ENCODE assay signal across 9 cellular contexts in the genomic region with DNA sequence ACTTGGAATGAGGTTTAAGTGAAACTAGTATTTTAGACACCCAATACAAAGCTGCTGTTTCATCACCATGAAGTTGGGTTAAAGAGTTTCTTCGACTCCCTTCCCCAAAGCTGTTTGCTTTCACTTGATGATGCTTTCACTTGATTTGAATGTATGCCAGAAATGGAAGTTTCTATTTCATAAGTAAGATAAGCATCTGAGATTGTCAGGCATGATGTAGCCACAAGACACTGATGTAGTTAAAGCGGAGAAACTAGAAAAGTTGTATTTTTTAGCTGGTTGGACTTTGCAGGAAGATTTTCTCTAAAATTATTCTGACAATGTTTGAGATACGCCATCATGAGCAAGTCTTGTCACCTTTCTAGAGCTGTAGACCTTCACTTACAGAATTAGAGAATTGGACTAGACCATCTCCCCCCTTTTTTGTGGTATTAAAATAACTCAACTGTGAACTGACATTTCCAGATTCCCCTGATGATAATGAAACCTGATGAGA. TPM values are rescaled to one million over a fixed set of nuclear protein-coding genes. Genes with fewer than 3 reads are reported as not detected.
DNase-seq lines count a peak whose midpoint lies in the region; ATAC-seq, FAIRE-seq and TF ChIP-seq lines count a peak whose summit lies in the region.
"Had no signal": no experiment of that assay in that cellular context is flagged by ENCODE, and none has a peak within 500 bp of the region (broad histone marks: within the 10 kb centered on the region; RNA-seq: fewer than 3 reads in every experiment).

No MANE protein-coding gene starts in this region.

- H3K36me3 ChIP-seq in adipocyte (ENCODE audit: control insufficient read depth, insufficient read depth, low read length, severe bottlenecking) (no peaks in the 10 kb centered on the region), upper lobe of right lung (peaks cover 5% of the 10 kb centered on the region)

- DNase-seq in GM12891 (ENCODE audit: insufficient read length, low spot score): no peak
- peak; percentile 19 for DNase-seq in adipocyte (ENCODE audit: low read depth)
- DNase-seq in upper lobe of right lung: no peak
- no peak for DNase-seq in DMS114 treated with DMSO at 0.1 percent for 48 hours (lab: John Stamatoyannopoulos, UW; ENCODE audit: unreplicated experiment)
- no peak for DNase-seq in NCI-H526 treated with DMSO at 0.1 percent for 48 hours (lab: John Stamatoyannopoulos, UW)
- DNase-seq in NCI-H510A (lab: John Stamatoyannopoulos, UW): no peak

- H3K9me3 ChIP-seq in adipocyte (ENCODE audit: control insufficient read depth, low read length) (no peaks in the 10 kb centered on the region), upper lobe of right lung (no peaks in the 10 kb centered on the region)

- H3K4me1 ChIP-seq in adipocyte (ENCODE audit: control insufficient read depth, insufficient read depth, low read length): peaks cover 8% of the 10 kb centered on the region
- no peaks in the 10 kb centered on the region for H3K4me1 ChIP-seq in upper lobe of right lung

- intact Hi-C loops in upper lobe of right lung (cut with DNase I): no loop called here

- TF ChIP-seq POLR2A in GM12891 (IDR thresholded peaks at IDR 0.05; ENCODE audit: low read depth, low read length): no peak

- H3K4me3 ChIP-seq in adipocyte (ENCODE audit: low read length) (no peak overlapping the region), upper lobe of right lung (no peak overlapping the region)

- FAIRE-seq in GM12891 (lab: Jason Lieb, UNC): peak; percentile 78
- FAIRE-seq: G401.6 had no signal

- H3K9ac ChIP-seq in adipocyte (ENCODE audit: low read length): no peak overlapping the region

- no peak for TF ChIP-seq CTCF in upper lobe of right lung (IDR thresholded peaks at IDR 0.05)

- H3K27me3 ChIP-seq in adipocyte (replicated peaks; ENCODE audit: control insufficient read depth, insufficient read depth, low read length) (no peaks in the 10 kb centered on the region), upper lobe of right lung (no peaks in the 10 kb centered on the region)

- no peak overlapping the region for H3K27ac ChIP-seq in upper lobe of right lung

- peak; percentile 92 for ATAC-seq in GM19463 (IDR thresholded peaks at IDR 0.05; ENCODE audit: unreplicated experiment)
- peak; percentile 90 for ATAC-seq in HG03159 (IDR thresholded peaks at IDR 0.05; ENCODE audit: unreplicated experiment)
- ATAC-seq in upper lobe of right lung: no peak

TF ChIP-seq in GM12891, 5 proteins besides CTCF, POLR2A, EP300 and RAD21:
- no peak for TF ChIP-seq PAX5 (IDR thresholded peaks at IDR 0.05; ENCODE audit: insufficient read depth, low read length, severe bottlenecking)
- no peak for TF ChIP-seq POLR2AphosphoS5 (IDR thresholded peaks at IDR 0.05; ENCODE audit: low read depth, low read length)
- no peak for TF ChIP-seq SPI1 (IDR thresholded peaks at IDR 0.05; ENCODE audit: low read depth, low read length)
- no peak for TF ChIP-seq POU2F2 (IDR thresholded peaks at IDR 0.05; ENCODE audit: low read depth, low read length)
- no peak for TF ChIP-seq TAF1 (IDR thresholded peaks at IDR 0.05; ENCODE audit: low read depth, low read length)

RNA-seq across cellular contexts. Expression of gene MOCS2, which starts 20.0 kb away (rescaled TPM):
- 11.5 TPM for polyA plus RNA-seq in GM12891 (2012; ENCODE audit: low read depth, missing spikeins)
- 33.0 TPM for total RNA-seq in upper lobe of right lung
